In genomic region chr2:20868377-20868776, GRCh38 we compare ENCODE assay signal across 11 cellular contexts. TPM values are rescaled to one million over a fixed set of nuclear protein-coding genes. Genes with fewer than 3 reads are reported as not detected.
DNase-seq lines count a peak whose midpoint lies in the region; ATAC-seq lines count a peak whose summit lies in the region.
"Had no signal": no experiment of that assay in that cellular context is flagged by ENCODE, and none has a peak within 500 bp of the region (broad histone marks: within the 10 kb centered on the region; RNA-seq: fewer than 3 reads in every experiment).

No MANE protein-coding gene starts in this region.

- peaks cover 50% of the 10 kb centered on the region for H3K27me3 Mint-ChIP-seq in activated naive CD8-positive, alpha-beta T cell treated with anti-CD3 and anti-CD28 coated beads for 36 hours

- H3K4me3 ChIP-seq in BLaER1, result no peak overlapping the region
- H3K4me3 ChIP-seq: A549, skin epidermis had no signal

- no peak overlapping the region for H3K9ac ChIP-seq in BLaER1

- H3K4me3 Mint-ChIP-seq in activated naive CD8-positive, alpha-beta T cell treated with anti-CD3 and anti-CD28 coated beads for 36 hours, result no peak overlapping the region

- peak; percentile 100 for ATAC-seq in GM21447 (IDR thresholded peaks at IDR 0.05; ENCODE audit: unreplicated experiment)

- DNase-seq in KBM-7 (peak; percentile 5), NCI-H510A (lab: John Stamatoyannopoulos, UW) (no peak), T1000 (lab: John Stamatoyannopoulos, UW) (no peak), NCI-H446 (lab: John Stamatoyannopoulos, UW) (no peak), NCI-H2107 treated with DMSO at 0.1 percent for 48 hours (lab: John Stamatoyannopoulos, UW; ENCODE audit: unreplicated experiment) (no peak)
- DNase-seq in activated naive CD8-positive, alpha-beta T cell treated with anti-CD3 and anti-CD28 coated beads for 36 hours, result peak; percentile 72

- no peaks in the 10 kb centered on the region for H3K27me3 ChIP-seq in BLaER1

- H3K27ac ChIP-seq in BLaER1, result no peak overlapping the region
- H3K27ac ChIP-seq: A549, epithelial cell of prostate, skin epidermis had no signal

- in situ Hi-C loops in KBM-7 (cut with MboI; ENCODE audit: low pct_unique_long_range_greater_than_20kb, low sequenced_read_pairs), result no loop called here

- H3K9me3 ChIP-seq in BLaER1, result no peaks in the 10 kb centered on the region
- H3K9me3 ChIP-seq: A549 had no signal

- H3K27ac Mint-ChIP-seq in activated naive CD8-positive, alpha-beta T cell treated with anti-CD3 and anti-CD28 coated beads for 36 hours, result no peak overlapping the region

- no peaks in the 10 kb centered on the region for H4K20me1 ChIP-seq in BLaER1

- peaks cover 5% of the 10 kb centered on the region; the same call in 1 of the 2 replicates for H3K4me1 ChIP-seq in BLaER1
- H3K4me1 ChIP-seq: A549 had no signal

- H3K36me3 Mint-ChIP-seq in activated naive CD8-positive, alpha-beta T cell treated with anti-CD3 and anti-CD28 coated beads for 36 hours, result no peaks in the 10 kb centered on the region

- 0 out of 2 replicates have a peak overlapping the region, but pooled peaks have one; percentile 13 for H3K4me2 ChIP-seq in BLaER1
- H3K4me2 ChIP-seq: A549 had no signal

- H3K36me3 ChIP-seq in BLaER1, result no peaks in the 10 kb centered on the region

- no peaks in the 10 kb centered on the region for H3K9me3 Mint-ChIP-seq in activated naive CD8-positive, alpha-beta T cell treated with anti-CD3 and anti-CD28 coated beads for 36 hours

- peaks cover 7% of the 10 kb centered on the region for H3K4me1 Mint-ChIP-seq in activated naive CD8-positive, alpha-beta T cell treated with anti-CD3 and anti-CD28 coated beads for 36 hours

RNA-seq across cellular contexts. Expression of gene LDAH, which starts 45.5 kb away (rescaled TPM):
- 10 to 100 TPM; 24.7 to 27.3 TPM for total RNA-seq in activated naive CD8-positive, alpha-beta T cell treated with anti-CD3 and anti-CD28 coated beads for 36 hours

Comparison
In these comparisons a context has a peak if more than half of its experiments do, and no peak if none do; other contexts are left out.
1. DNase-seq: peak in KBM-7 (single experiment) and activated naive CD8-positive, alpha-beta T cell treated with anti-CD3 and anti-CD28 coated beads for 36 hours (single experiment); none in NCI-H510A (single experiment), T1000 (single experiment), NCI-H446 (0 of 2) and NCI-H2107 treated with DMSO at 0.1 percent for 48 hours (single experiment).